17 cellular contexts compared by ENCODE assay signal in genomic region chr3:126900859-126901540, GRCh38.
DNase-seq lines count a peak whose midpoint lies in the region; ATAC-seq, FAIRE-seq and TF ChIP-seq lines count a peak whose summit lies in the region.
"Had no signal": no experiment of that assay in that cellular context is flagged by ENCODE, and none has a peak within 500 bp of the region (broad histone marks: within the 10 kb centered on the region; RNA-seq: fewer than 3 reads in every experiment).

No MANE protein-coding gene starts in this region.

- H3K23me2 ChIP-seq in H1 (ENCODE audit: low read depth, low read length): no peaks in the 10 kb centered on the region

- no peak overlapping the region; the same call in 1 of the 2 replicates for H2BK15ac ChIP-seq in H1 (ENCODE audit: low read length)

- CTCF ChIA-PET in H1 (lab: Charles Lee; ENCODE audit: partially characterized antibody): no interaction called here

- intact Hi-C loops in Right ventricle myocardium superior (cut with DNase I): no loop called here
- intact Hi-C loops in left ventricle myocardium inferior (cut with micrococcal nuclease): no loop called here
- intact Hi-C loops in tibial artery (cut with DNase I; ENCODE audit: low total_unique reads): no loop called here

- H4K20me1 ChIP-seq in H1 (replicated peaks in 1 of 2; ENCODE audit: control insufficient read depth in 1 of 2, insufficient read depth in 2 of 2, low read length in 2 of 2): peaks cover 0 to 5% of the 10 kb centered on the region in 2 experiments

- H3K79me1 ChIP-seq in H1 (ENCODE audit: low read depth, low read length): no peaks in the 10 kb centered on the region

- DNase-seq in Right ventricle myocardium superior (no peak), left ventricle myocardium inferior (no peak), H1 (ENCODE audit: low read depth in 1 of 2, low spot score in 2 of 2) (no peak), kidney epithelial cell (ENCODE audit: low read depth) (peak; percentile 42), tibial artery (peak; percentile 12 to 37), HUDEP-2 (lab: John Stamatoyannopoulos, UW; ENCODE audit: unreplicated experiment in 76 of 76) (no peak), HuH-7.5 (ENCODE audit: low spot score) (no peak)
- DNase-seq: 8988T; CD4-positive, alpha-beta memory T cell; HCEC 1CT; Kasumi-1; NCI-H1417; NCI-H1930; NCI-H2171; NCI-H446 treated with DMSO at 0.1 percent for 48 hours; SK-N-SH had no signal

- no peak for TF ChIP-seq POLR2A in H1 (IDR thresholded peaks at IDR 0.05; ENCODE audit: control extremely low read depth in 1 of 2, low read depth in 2 of 2, low read length in 2 of 2)

- TF ChIP-seq CTCF in left ventricle myocardium inferior (IDR thresholded peaks at IDR 0.05; ENCODE audit: borderline replicate concordance) (no peak), H1 (IDR thresholded peaks at IDR 0.05; ENCODE audit: control extremely low read depth in 1 of 3, insufficient read depth in 1 of 3, low read depth in 1 of 3, low read length in 3 of 3) (no peak), kidney epithelial cell (IDR thresholded peaks at IDR 0.05; ENCODE audit: insufficient read depth, low read length, poor library complexity, severe bottlenecking) (no peak), tibial artery (IDR thresholded peaks at IDR 0.05) (no peak)

- H3K79me2 ChIP-seq in H1 (ENCODE audit: control insufficient read depth in 1 of 2, insufficient read depth in 2 of 2, low read length in 2 of 2): no peaks in the 10 kb centered on the region

- H3K9me3 ChIP-seq in left ventricle myocardium inferior (replicated peaks) (no peaks in the 10 kb centered on the region), H1 (ENCODE audit: insufficient read depth in 2 of 2, low read depth in 1 of 2, low read length in 1 of 2) (no peaks in the 10 kb centered on the region), tibial artery (no peaks in the 10 kb centered on the region)
- H3K9me3 ChIP-seq: SK-N-SH had no signal

- no peaks in the 10 kb centered on the region for H3K36me3 ChIP-seq in left ventricle myocardium inferior
- H3K36me3 ChIP-seq in H1 (ENCODE audit: control insufficient read depth in 2 of 4, insufficient read depth in 4 of 4, low read length in 3 of 4): no peaks in the 10 kb centered on the region
- no peaks in the 10 kb centered on the region for H3K36me3 ChIP-seq in kidney epithelial cell (ENCODE audit: control insufficient read depth, insufficient read depth, low read length)
- no peaks in the 10 kb centered on the region for H3K36me3 ChIP-seq in tibial artery

- H3K4me1 ChIP-seq in left ventricle myocardium inferior (peaks cover 14% of the 10 kb centered on the region), H1 (replicated peaks in 1 of 4; ENCODE audit: control insufficient read depth in 3 of 4, insufficient read depth in 4 of 4, low read length in 3 of 4) (no peaks in the 10 kb centered on the region), tibial artery (peaks cover 0 to 9% (median under 1%) of the 10 kb centered on the region in 4 donors)

- no peak overlapping the region for H3K9ac ChIP-seq in H1 (replicated peaks in 1 of 4; ENCODE audit: extremely low read depth in 1 of 4, low read depth in 3 of 4, low read length in 3 of 4)
- H3K9ac ChIP-seq: SK-N-SH had no signal

- POLR2A ChIA-PET in H1 (lab: Charles Lee; ENCODE audit: partially characterized antibody): no interaction called here

- H2AFZ ChIP-seq in H1 (ENCODE audit: low read length): no peak overlapping the region

- ATAC-seq in Right ventricle myocardium superior (ENCODE audit: poor library complexity): peak; percentile 73
- no peak for ATAC-seq in GM18520 (IDR thresholded peaks at IDR 0.05; ENCODE audit: unreplicated experiment)

- no peak overlapping the region for H2BK20ac ChIP-seq in H1 (ENCODE audit: low read length)

- FAIRE-seq in H1 (lab: Jason Lieb, UNC): no peak

- H4K91ac ChIP-seq in H1 (replicated peaks; ENCODE audit: insufficient read length, low read length): no peak overlapping the region

- H3K4me3 ChIP-seq in left ventricle myocardium inferior (no peak overlapping the region), H1 (ENCODE audit: extremely low read depth in 1 of 4, insufficient read depth in 2 of 4, low read depth in 3 of 4, low read length in 4 of 4) (no peak overlapping the region), kidney epithelial cell (ENCODE audit: low read depth, low read length) (no peak overlapping the region), tibial artery (no peak overlapping the region)

- H3K4me2 ChIP-seq in H1 (ENCODE audit: insufficient read depth in 1 of 2, low read depth in 2 of 2, low read length in 2 of 2): no peak overlapping the region
- H3K4me2 ChIP-seq: SK-N-SH had no signal

- H2BK12ac ChIP-seq in H1 (ENCODE audit: low read depth, low read length): no peak overlapping the region

- no peak overlapping the region for H3K56ac ChIP-seq in H1 (replicated peaks; ENCODE audit: insufficient read length, low read depth, low read length)

- no peak overlapping the region for H3K4ac ChIP-seq in H1 (replicated peaks; ENCODE audit: insufficient read length, low read depth, low read length)

- H3K23ac ChIP-seq in H1 (ENCODE audit: insufficient read length): no peak overlapping the region

- no peak for TF ChIP-seq RAD21 in H1 (IDR thresholded peaks at IDR 0.05 in 1 of 2, conservative IDR thresholded peaks at IDR 0.05 in 1 of 2; ENCODE audit: low read depth in 2 of 2, low read length in 2 of 2)

- no peak overlapping the region for H4K5ac ChIP-seq in H1 (ENCODE audit: insufficient read length, low read depth, low read length)

- H3K27me3 ChIP-seq in left ventricle myocardium inferior (ENCODE audit: low read depth): no peaks in the 10 kb centered on the region
- H3K27me3 ChIP-seq in H1 (replicated peaks in 1 of 4; ENCODE audit: control insufficient read depth in 3 of 4, extremely low read depth in 1 of 4, insufficient read depth in 3 of 4, low read length in 3 of 4): no peaks in the 10 kb centered on the region
- H3K27me3 ChIP-seq in kidney epithelial cell (ENCODE audit: control insufficient read depth, insufficient read depth, low read length): no peaks in the 10 kb centered on the region
- H3K27me3 ChIP-seq in tibial artery: no peaks in the 10 kb centered on the region

- H3K27ac ChIP-seq in left ventricle myocardium inferior (replicated peaks) (no peak overlapping the region), H1 (ENCODE audit: low read depth, low read length) (no peak overlapping the region), tibial artery (no peak overlapping the region)

- no peak overlapping the region for H2BK120ac ChIP-seq in H1 (replicated peaks; ENCODE audit: low read depth, low read length)

- WGBS in H1 (ENCODE audit: extremely low coverage in 1 of 2, insufficient coverage in 1 of 2, insufficient read length in 1 of 2, insufficient replicate concordance in 2 of 2, low coverage in 1 of 2, low lambda C conversion rate in 2 of 2, missing lambda C conversion rate in 1 of 2), 2 experiments: 93% methylated on average over 10 of the region's 10 CpGs; no CpG with 5 or more reads in 1 of the 2 experiments

- H2AK5ac ChIP-seq in H1 (ENCODE audit: low read depth, low read length): no peak overlapping the region

- H4K8ac ChIP-seq in H1 (ENCODE audit: extremely low read depth, insufficient read depth, low read length): peak overlapping the region; percentile 17; the same call in 1 of the 2 replicates

- no peak overlapping the region for H3K18ac ChIP-seq in H1 (ENCODE audit: extremely low read depth, low read length)

- H2BK5ac ChIP-seq in H1 (ENCODE audit: low read depth, low read length): no peak overlapping the region

- no peak overlapping the region for H3K14ac ChIP-seq in H1 (ENCODE audit: insufficient read length)

- TF ChIP-seq EP300 in H1 (IDR thresholded peaks at IDR 0.05; ENCODE audit: borderline replicate concordance in 1 of 2, low read depth in 2 of 2, low read length in 2 of 2): no peak

TF ChIP-seq in H1, 55 proteins besides CTCF, POLR2A, EP300 and RAD21:
- no peak for TF ChIP-seq CBX8 (IDR thresholded peaks at IDR 0.05; ENCODE audit: borderline replicate concordance, low read depth, low read length)
- no peak for TF ChIP-seq YY1 (IDR thresholded peaks at IDR 0.05; ENCODE audit: low read depth, low read length)
- TF ChIP-seq NRF1 (IDR thresholded peaks at IDR 0.05; ENCODE audit: low read depth, low read length): no peak
- no peak for TF ChIP-seq TAF7 (optimal IDR thresholded peaks at IDR 0.05; ENCODE audit: borderline replicate concordance, low read depth, low read length)
- no peak for TF ChIP-seq KDM5A (IDR thresholded peaks at IDR 0.05; ENCODE audit: low read length)
- no peak for TF ChIP-seq ZNF274 (IDR thresholded peaks at IDR 0.05; ENCODE audit: borderline replicate concordance, extremely low read depth, low read length)
- TF ChIP-seq RNF2 (IDR thresholded peaks at IDR 0.05; ENCODE audit: borderline replicate concordance, low read depth, low read length, missing control alignments, poor library complexity, severe bottlenecking): no peak
- no peak for TF ChIP-seq SP4 (IDR thresholded peaks at IDR 0.05; ENCODE audit: low read length)
- TF ChIP-seq BCL11A (IDR thresholded peaks at IDR 0.05; ENCODE audit: low read depth in 2 of 2, low read length in 2 of 2): no peak
- no peak for TF ChIP-seq TAF1 (IDR thresholded peaks at IDR 0.05; ENCODE audit: low read depth, low read length)
- TF ChIP-seq ATF2 (IDR thresholded peaks at IDR 0.05; ENCODE audit: low read length): no peak

Comparison
In these comparisons a context has a peak if more than half of its experiments do, and no peak if none do; other contexts are left out.
1. DNase-seq: peak in kidney epithelial cell (single experiment) and tibial artery (2 of 2); none in Right ventricle myocardium superior (single experiment), left ventricle myocardium inferior (single experiment), H1 (0 of 2), HUDEP-2 (0 of 76) and HuH-7.5 (single experiment).